9 cellular contexts compared by ENCODE assay signal in the genomic region with DNA sequence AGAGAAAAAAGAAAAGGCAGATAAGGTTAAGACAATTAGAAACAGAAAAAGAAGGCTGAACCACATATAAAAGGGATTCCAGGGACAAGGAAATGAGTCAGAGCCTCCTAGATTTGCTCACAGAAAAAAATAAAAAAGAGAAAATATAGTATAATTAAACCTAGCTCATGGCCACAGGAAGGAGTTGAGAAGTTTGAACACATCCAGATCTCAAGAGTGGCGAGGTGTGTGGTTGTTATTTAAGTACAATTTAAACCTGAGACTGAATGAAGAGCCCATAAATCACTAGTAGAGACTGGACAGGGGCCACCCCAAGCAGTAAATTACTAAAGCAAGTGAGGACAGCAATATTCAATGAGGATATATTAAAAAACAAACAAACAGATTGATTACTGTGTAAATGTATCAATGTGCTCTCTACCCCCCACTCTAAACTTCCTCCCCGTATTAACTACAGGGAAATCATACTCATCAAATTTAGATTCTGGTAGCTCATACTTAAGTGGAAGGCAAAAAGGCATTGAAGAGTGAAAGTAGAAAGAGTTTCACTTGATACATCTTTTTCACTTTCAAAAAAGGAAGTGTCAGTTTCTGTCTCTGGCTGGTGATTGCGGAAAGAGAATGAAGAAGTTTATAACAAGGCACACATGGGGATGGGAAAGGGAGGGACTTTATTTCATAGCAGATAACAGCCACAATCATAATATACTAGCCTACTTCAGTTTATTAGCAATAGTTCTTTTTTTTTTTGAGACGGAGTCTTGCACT. TPM values are rescaled to one million over a fixed set of nuclear protein-coding genes. Genes with fewer than 3 reads are reported as not detected.
DNase-seq lines count a peak whose midpoint lies in the region; ATAC-seq and TF ChIP-seq lines count a peak whose summit lies in the region.
"Had no signal": no experiment of that assay in that cellular context is flagged by ENCODE, and none has a peak within 500 bp of the region (broad histone marks: within the 10 kb centered on the region; RNA-seq: fewer than 3 reads in every experiment).

No MANE protein-coding gene starts in this region.

- H3K4me1 ChIP-seq in DOHH2 (ENCODE audit: control insufficient read depth, low read length) = peaks cover 42% of the 10 kb centered on the region
- no peaks in the 10 kb centered on the region for H3K4me1 ChIP-seq in aorta (ENCODE audit: control insufficient read depth in 1 of 2, insufficient read depth in 2 of 2, low read length in 2 of 2)

- H3K27ac Mint-ChIP-seq in activated CD8-positive, alpha-beta T cell treated with anti-CD3 and anti-CD28 coated beads for 36 hours = peak overlapping the region; percentile 87
- no peak overlapping the region for H3K27ac Mint-ChIP-seq in osteocyte (ENCODE audit: unreplicated experiment)

- POLR2A ChIA-PET in activated CD8-positive, alpha-beta T cell treated with anti-CD3 and anti-CD28 coated beads for 36 hours (lab: Charles Lee) = interaction anchor here (0.6 kb wide), 1 partner anchor 125 kb away, joined by 3 read pairs; no protein-coding TSS in a partner anchor

- WGBS in aorta, 2 donors = 63 to 65% methylated on average over 4 of the region's 4 CpGs

- H3K4me3 ChIP-seq in DOHH2 (ENCODE audit: low read length) (peak overlapping the region; percentile 54), aorta (ENCODE audit: low read length in 2 of 2) (no peak overlapping the region)
- H3K4me3 ChIP-seq: thoracic aorta had no signal

- H3K27ac ChIP-seq in DOHH2 (ENCODE audit: low read depth, low read length) = peak overlapping the region; percentile 74
- no peak overlapping the region for H3K27ac ChIP-seq in aorta (ENCODE audit: low read depth in 1 of 2, low read length in 2 of 2)
- H3K27ac ChIP-seq: thoracic aorta had no signal

- H3K79me2 ChIP-seq in DOHH2 (ENCODE audit: control insufficient read depth, low read length) = no peaks in the 10 kb centered on the region

- peak overlapping the region; percentile 43 for H3K4me3 Mint-ChIP-seq in activated CD8-positive, alpha-beta T cell treated with anti-CD3 and anti-CD28 coated beads for 36 hours
- no peak overlapping the region for H3K4me3 Mint-ChIP-seq in osteocyte (ENCODE audit: unreplicated experiment)

- H3K9me3 Mint-ChIP-seq in activated CD8-positive, alpha-beta T cell treated with anti-CD3 and anti-CD28 coated beads for 36 hours = no peaks in the 10 kb centered on the region
- no peaks in the 10 kb centered on the region for H3K9me3 Mint-ChIP-seq in osteocyte (ENCODE audit: unreplicated experiment)

- no peaks in the 10 kb centered on the region for H3K9me3 ChIP-seq in DOHH2 (ENCODE audit: control insufficient read depth, insufficient read depth, low read length)
- H3K9me3 ChIP-seq in aorta (ENCODE audit: control insufficient read depth, low read length) = no peaks in the 10 kb centered on the region
- H3K9me3 ChIP-seq: thoracic aorta had no signal

- no peak for TF ChIP-seq CTCF in DOHH2 (IDR thresholded peaks at IDR 0.05; ENCODE audit: low read depth, low read length, poor library complexity, severe bottlenecking)
- no peak for TF ChIP-seq CTCF in activated CD8-positive, alpha-beta T cell treated with anti-CD3 and anti-CD28 coated beads for 36 hours (IDR thresholded peaks at IDR 0.05)
- TF ChIP-seq CTCF in osteocyte (IDR thresholded peaks at IDR 0.05) = no peak

- intact Hi-C loops in activated CD8-positive, alpha-beta T cell treated with anti-CD3 and anti-CD28 coated beads for 36 hours (cut with micrococcal nuclease) = no loop called here
- intact Hi-C loops in aorta (cut with DNase I) = no loop called here

- H3K4me1 Mint-ChIP-seq in activated CD8-positive, alpha-beta T cell treated with anti-CD3 and anti-CD28 coated beads for 36 hours (ENCODE audit: low read depth) = peaks cover 12% of the 10 kb centered on the region
- H3K4me1 Mint-ChIP-seq in osteocyte (ENCODE audit: unreplicated experiment) = peaks cover 9% of the 10 kb centered on the region

- DNase-seq in activated CD8-positive, alpha-beta T cell treated with anti-CD3 and anti-CD28 coated beads for 36 hours = peak; percentile 11
- DNase-seq in osteocyte (ENCODE audit: extremely low spot score, unreplicated experiment) (peak; percentile 5), SK-N-DZ (ENCODE audit: low spot score) (no peak), aorta (no peak)
- no peak for DNase-seq in stimulated activated CD4-positive, alpha-beta T cell treated with anti-CD3 and anti-CD28 coated beads, Interleukin-4, amount 100 ng/mL, for 1 hour

- H3K36me3 ChIP-seq in DOHH2 (ENCODE audit: control insufficient read depth, low read length) (no peaks in the 10 kb centered on the region), aorta (ENCODE audit: control insufficient read depth in 1 of 2, insufficient read depth in 2 of 2, low read length in 1 of 2) (no peaks in the 10 kb centered on the region)
- H3K36me3 ChIP-seq: thoracic aorta had no signal

- ATAC-seq in GM19467 (IDR thresholded peaks at IDR 0.05; ENCODE audit: unreplicated experiment) (peak; percentile 84), HG03457 (IDR thresholded peaks at IDR 0.05; ENCODE audit: unreplicated experiment) (peak; percentile 87), aorta (ENCODE audit: low FRiP score) (no peak)
- ATAC-seq in activated CD8-positive, alpha-beta T cell treated with anti-CD3 and anti-CD28 coated beads for 36 hours = peak; percentile 91

- H3K27me3 Mint-ChIP-seq in activated CD8-positive, alpha-beta T cell treated with anti-CD3 and anti-CD28 coated beads for 36 hours = no peaks in the 10 kb centered on the region
- no peaks in the 10 kb centered on the region for H3K27me3 Mint-ChIP-seq in osteocyte (ENCODE audit: unreplicated experiment)

- H4K20me1 ChIP-seq in DOHH2 (ENCODE audit: control insufficient read depth, insufficient read depth, low read depth, low read length) = no peaks in the 10 kb centered on the region

- H3K9me2 ChIP-seq in DOHH2 (replicated peaks; ENCODE audit: control insufficient read depth, low read length) = no peaks in the 10 kb centered on the region

- H3K27me3 ChIP-seq in DOHH2 (ENCODE audit: control insufficient read depth, low read length) (no peaks in the 10 kb centered on the region), aorta (ENCODE audit: control insufficient read depth in 1 of 2, insufficient read depth in 2 of 2, low read length in 1 of 2) (no peaks in the 10 kb centered on the region)

- CTCF ChIA-PET in activated CD8-positive, alpha-beta T cell treated with anti-CD3 and anti-CD28 coated beads for 36 hours (lab: Charles Lee) = interaction anchor here (0.9 to 1.7 kb wide), 8 partner anchors 9 to 133 kb away, joined by 3 to 20 read pairs (median 4); no protein-coding TSS in a partner anchor

- peak overlapping the region; percentile 67 for H3K4me2 ChIP-seq in DOHH2 (ENCODE audit: low read length)

- no peaks in the 10 kb centered on the region for H3K36me3 Mint-ChIP-seq in activated CD8-positive, alpha-beta T cell treated with anti-CD3 and anti-CD28 coated beads for 36 hours (ENCODE audit: low read depth)
- no peaks in the 10 kb centered on the region for H3K36me3 Mint-ChIP-seq in osteocyte (ENCODE audit: unreplicated experiment)

- peaks cover 10% of the 10 kb centered on the region for H3F3A ChIP-seq in DOHH2 (ENCODE audit: control insufficient read depth, insufficient read depth)

RNA-seq across cellular contexts. Expression of gene SCAF8, which starts 49.3 kb away (rescaled TPM):
- total RNA-seq in activated CD8-positive, alpha-beta T cell treated with anti-CD3 and anti-CD28 coated beads for 36 hours = 10 to 100 TPM; 31.3 to 32.9 TPM
- total RNA-seq in osteocyte (46.1 and 46.6 TPM in 2 replicates), aorta (10 to 100 TPM; 47.0 to 52.3 TPM)
- 24.4 and 25.8 TPM in 2 replicates for polyA plus RNA-seq in SK-N-DZ (2014; cell fraction: cytosol; rRNA removed)
- polyA plus RNA-seq in SK-N-DZ (2014; cell fraction: nucleus; rRNA removed) = 24.2 and 28.7 TPM in 2 replicates
- polyA plus RNA-seq in aorta = 10 to 100 TPM; 10.5 to 12.5 TPM

Comparison
In these comparisons a context has a peak if more than half of its experiments do, and no peak if none do; other contexts are left out.
1. DNase-seq: peak in activated CD8-positive, alpha-beta T cell treated with anti-CD3 and anti-CD28 coated beads for 36 hours (single experiment) and osteocyte (single experiment); none in SK-N-DZ (single experiment), stimulated activated CD4-positive, alpha-beta T cell treated with anti-CD3 and anti-CD28 coated beads, Interleukin-4, amount 100 ng/mL, for 1 hour (single experiment) and aorta (0 of 2).